In the genomic region with DNA sequence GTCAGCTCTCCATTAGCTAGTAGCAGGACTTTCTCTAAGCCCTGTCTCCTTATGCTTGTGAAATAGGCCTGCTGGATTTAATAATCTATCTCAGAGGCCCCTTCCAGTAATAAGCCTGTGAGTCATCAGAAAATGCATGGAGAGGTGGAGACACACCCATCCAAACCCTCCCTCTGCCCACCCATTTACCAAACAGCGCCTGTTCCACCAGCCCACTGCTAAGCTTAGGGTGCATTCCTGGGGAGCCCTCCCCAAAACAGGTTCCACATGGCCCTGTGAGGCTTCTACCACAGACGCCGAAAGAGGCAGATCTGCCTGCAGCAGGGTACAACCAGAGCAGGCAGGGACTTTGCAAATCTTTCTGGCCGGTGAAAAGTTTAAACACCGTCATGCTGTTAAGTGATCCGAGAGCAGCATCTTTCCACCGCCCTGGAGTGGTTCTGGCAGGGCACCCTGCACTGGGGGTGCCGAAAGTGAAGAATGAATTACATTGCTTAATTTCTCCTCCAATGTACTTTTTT, we compare ENCODE assay signal across 16 cellular contexts.
DNase-seq lines count a peak whose midpoint lies in the region; ATAC-seq, FAIRE-seq and TF ChIP-seq lines count a peak whose summit lies in the region.
"Had no signal": no experiment of that assay in that cellular context is flagged by ENCODE, and none has a peak within 500 bp of the region (broad histone marks: within the 10 kb centered on the region; RNA-seq: fewer than 3 reads in every experiment).

No MANE protein-coding gene starts in this region.

- no peaks in the 10 kb centered on the region for H3K27me3 ChIP-seq in heart right ventricle
- no peaks in the 10 kb centered on the region for H3K27me3 ChIP-seq in smooth muscle cell (ENCODE audit: low read depth)
- H3K27me3 ChIP-seq: tibial artery had no signal

- H4K20me1 ChIP-seq in smooth muscle cell (ENCODE audit: low read depth): peaks cover 82% of the 10 kb centered on the region

- peaks cover 78% of the 10 kb centered on the region for H3K79me2 ChIP-seq in smooth muscle cell (ENCODE audit: low read depth)

- H3K9me3 ChIP-seq in heart right ventricle (no peaks in the 10 kb centered on the region), smooth muscle cell (replicated peaks; ENCODE audit: low read depth) (no peaks in the 10 kb centered on the region)
- H3K9me3 ChIP-seq: tibial artery had no signal

- DNase-seq in ELR (ENCODE audit: low read depth): peak; percentile 28
- DNase-seq in amniotic epithelial cell (ENCODE audit: low read depth): peak; percentile 81
- no peak for DNase-seq in heart right ventricle
- no peak for DNase-seq in smooth muscle cell (lab: John Stamatoyannopoulos, UW; ENCODE audit: unreplicated experiment)
- DNase-seq in amygdala (lab: John Stamatoyannopoulos, UW): no peak
- no peak for DNase-seq in activated CD8-positive, alpha-beta memory T cell treated with anti-CD3 and anti-CD28 coated beads for 24 hours
- DNase-seq in GM12891 (ENCODE audit: insufficient read length, low spot score): no peak
- DNase-seq: activated CD4-positive, CD25-positive, alpha-beta regulatory T cell; activated T-cell treated with anti-CD3 and anti-CD28 coated beads, Interleukin-2, amount 50 U/mL, for 4 hours; COR-L47; foreskin melanocyte; H9; NCI-H510A treated with DMSO at 0.1 percent for 48 hours had no signal

- intact Hi-C loops in heart right ventricle (cut with DNase I): no loop called here

- FAIRE-seq in GM12891 (lab: Jason Lieb, UNC): no peak
- FAIRE-seq: GM12892 had no signal

- H3K36me3 ChIP-seq in heart right ventricle (no peaks in the 10 kb centered on the region), smooth muscle cell (ENCODE audit: low read depth) (no peaks in the 10 kb centered on the region)
- H3K36me3 ChIP-seq: tibial artery had no signal

- WGBS in heart right ventricle, 2 donors: 45 to 50% methylated on average over 8 of the region's 8 CpGs
- WGBS in smooth muscle cell (ENCODE audit: low lambda C conversion rate): 14% methylated on average over 8 of the region's 8 CpGs

- peaks cover 42% of the 10 kb centered on the region for H3F3A ChIP-seq in smooth muscle cell (ENCODE audit: low read depth)

- no peak overlapping the region for H2AFZ ChIP-seq in smooth muscle cell (ENCODE audit: low read depth)

- H3K27ac ChIP-seq in heart right ventricle (peak overlapping the region in 8 of 10 donors; percentile 12 to 65 (median 59)), smooth muscle cell (ENCODE audit: low read depth) (peak overlapping the region; percentile 72)
- H3K27ac ChIP-seq: tibial artery had no signal

- ATAC-seq in heart right ventricle (peak in 6 of 8 donors; percentile 29 to 74 (median 52)), GM19023 (IDR thresholded peaks at IDR 0.05; ENCODE audit: unreplicated experiment) (no peak)
- ATAC-seq: activated T-cell treated with anti-CD3 and anti-CD28 coated beads, Interleukin-2, amount 50 U/mL, for 4 hours had no signal

- no peak for TF ChIP-seq POLR2A in GM12891 (IDR thresholded peaks at IDR 0.05; ENCODE audit: low read depth, low read length)

- no peak for TF ChIP-seq CTCF in heart right ventricle (IDR thresholded peaks at IDR 0.05)
- no peak for TF ChIP-seq CTCF in smooth muscle cell (IDR thresholded peaks at IDR 0.05; ENCODE audit: borderline replicate concordance, insufficient read depth, poor library complexity, severe bottlenecking)

- H3K4me3 ChIP-seq in heart right ventricle (no peak overlapping the region), smooth muscle cell (no peak overlapping the region)
- H3K4me3 ChIP-seq: tibial artery had no signal

- H3K4me1 ChIP-seq in heart right ventricle (peaks cover 8 to 50% (median 29%) of the 10 kb centered on the region in 9 donors), smooth muscle cell (ENCODE audit: low read depth) (peaks cover 5% of the 10 kb centered on the region)
- H3K4me1 ChIP-seq: tibial artery had no signal

- peak overlapping the region; percentile 69 for H3K4me2 ChIP-seq in smooth muscle cell

- no peak overlapping the region for H3K9ac ChIP-seq in smooth muscle cell (ENCODE audit: low read depth)

TF ChIP-seq in GM12891, 5 proteins besides CTCF, POLR2A, EP300 and RAD21:
- TF ChIP-seq PAX5 (IDR thresholded peaks at IDR 0.05; ENCODE audit: insufficient read depth, low read length, severe bottlenecking) (no peak), POLR2AphosphoS5 (IDR thresholded peaks at IDR 0.05; ENCODE audit: low read depth, low read length) (no peak), POU2F2 (IDR thresholded peaks at IDR 0.05; ENCODE audit: low read depth, low read length) (no peak), TAF1 (IDR thresholded peaks at IDR 0.05; ENCODE audit: low read depth, low read length) (no peak), SPI1 (IDR thresholded peaks at IDR 0.05; ENCODE audit: low read depth, low read length) (no peak)

Comparison
In these comparisons a context has a peak if more than half of its experiments do, and no peak if none do; other contexts are left out.
1. DNase-seq: peak in ELR (single experiment) and amniotic epithelial cell (single experiment); none in heart right ventricle (0 of 2), smooth muscle cell (single experiment), amygdala (0 of 56), activated CD8-positive, alpha-beta memory T cell treated with anti-CD3 and anti-CD28 coated beads for 24 hours (single experiment) and GM12891 (single experiment).